In genomic region chr18:52236134-52236533, GRCh38 we compare ENCODE assay signal across 17 cellular contexts.
DNase-seq lines count a peak whose midpoint lies in the region; FAIRE-seq and TF ChIP-seq lines count a peak whose summit lies in the region.
"Had no signal": no experiment of that assay in that cellular context is flagged by ENCODE, and none has a peak within 500 bp of the region (broad histone marks: within the 10 kb centered on the region; RNA-seq: fewer than 3 reads in every experiment).

No MANE protein-coding gene starts in this region.

- H3K27me3 ChIP-seq in bronchial epithelial cell (ENCODE audit: control insufficient read depth, insufficient read depth, low read length) (no peaks in the 10 kb centered on the region), keratinocyte (ENCODE audit: control insufficient read depth, extremely low read depth, insufficient read depth, low read length) (no peaks in the 10 kb centered on the region), neuronal stem cell (ENCODE audit: control insufficient read depth in 3 of 3, insufficient read depth in 3 of 3, low read depth in 1 of 3, low read length in 3 of 3) (no peaks in the 10 kb centered on the region)

- no peak overlapping the region for H2BK120ac ChIP-seq in neuronal stem cell (ENCODE audit: low read depth, low read length)

- FAIRE-seq in bronchial epithelial cell (lab: Jason Lieb, UNC) (no peak), keratinocyte (lab: Jason Lieb, UNC) (no peak)
- FAIRE-seq: H1, K562 had no signal

- H3K9ac ChIP-seq in keratinocyte (ENCODE audit: control insufficient read depth, extremely low read depth, insufficient read depth, low read length): no peak overlapping the region
- H3K9ac ChIP-seq in neuronal stem cell (ENCODE audit: low read depth, low read length, poor library complexity): no peak overlapping the region

- H3K14ac ChIP-seq in neuronal stem cell (ENCODE audit: low read length): no peak overlapping the region

- TF ChIP-seq CTCF in AG04449 (IDR thresholded peaks at IDR 0.05; ENCODE audit: insufficient read depth, low read length, missing control alignments) (no peak), bronchial epithelial cell (IDR thresholded peaks at IDR 0.05; ENCODE audit: insufficient read depth, low read length, severe bottlenecking) (no peak), keratinocyte (optimal IDR thresholded peaks at IDR 0.05 in 1 of 3, IDR thresholded peaks at IDR 0.05 in 1 of 3, conservative IDR thresholded peaks at IDR 0.05 in 1 of 3; ENCODE audit: extremely low read depth in 1 of 3, insufficient read depth in 2 of 3, low read length in 3 of 3) (no peak)

- POLR2A ChIA-PET in AG04449 (lab: Yijun Ruan, JAX): no interaction called here

- no peaks in the 10 kb centered on the region for H3K79me1 ChIP-seq in neuronal stem cell (ENCODE audit: low read depth, low read length)

- peaks cover 15% of the 10 kb centered on the region for H3K4me1 ChIP-seq in keratinocyte (ENCODE audit: control insufficient read depth, extremely low read depth, insufficient read depth, low read length)
- H3K4me1 ChIP-seq in neuronal stem cell (ENCODE audit: control insufficient read depth in 2 of 2, insufficient read depth in 1 of 2, low read depth in 1 of 2, low read length in 2 of 2): no peaks in the 10 kb centered on the region

- H3K27ac ChIP-seq in keratinocyte (ENCODE audit: control insufficient read depth, insufficient read depth, low read length) (peak overlapping the region; percentile 84), neuronal stem cell (replicated peaks; ENCODE audit: low read length) (no peak overlapping the region)

- no peak overlapping the region for H3K18ac ChIP-seq in neuronal stem cell (ENCODE audit: low read length)

- H3K36me3 ChIP-seq in bronchial epithelial cell (ENCODE audit: control insufficient read depth, insufficient read depth, low read length) (no peaks in the 10 kb centered on the region), keratinocyte (ENCODE audit: control insufficient read depth in 2 of 2, extremely low read depth in 1 of 2, insufficient read depth in 2 of 2, low read length in 2 of 2) (no peaks in the 10 kb centered on the region), neuronal stem cell (replicated peaks in 1 of 2; ENCODE audit: control insufficient read depth in 2 of 2, insufficient read depth in 2 of 2, low read length in 2 of 2) (no peaks in the 10 kb centered on the region)

- no peak overlapping the region for H2BK15ac ChIP-seq in neuronal stem cell (ENCODE audit: low read length)

- no peak overlapping the region for H3K23ac ChIP-seq in neuronal stem cell (ENCODE audit: low read depth, low read length, poor library complexity)

- DNase-seq in AG04449 (ENCODE audit: low read depth, low spot score) (peak; percentile 14), NCI-H226 (peak; percentile 47), bronchial epithelial cell (ENCODE audit: low read depth) (peak; percentile 64), keratinocyte (ENCODE audit: low read depth, low spot score) (peak; percentile 26), neuronal stem cell (ENCODE audit: low spot score) (no peak), NOMO-1 (lab: John Stamatoyannopoulos, UW; ENCODE audit: unreplicated experiment in 2 of 2) (no peak), DMS114 treated with DMSO at 0.1 percent for 48 hours (lab: John Stamatoyannopoulos, UW; ENCODE audit: unreplicated experiment) (no peak), GOT3 (lab: John Stamatoyannopoulos, UW) (no peak)
- DNase-seq: Calu3; CD4-positive, CD25-positive, alpha-beta regulatory T cell; DND-41; GDM1; NCI-H1048; NCI-H146; NCI-H446 had no signal

- H4K91ac ChIP-seq in neuronal stem cell (ENCODE audit: low read depth, low read length, poor library complexity): no peak overlapping the region

- H2AK5ac ChIP-seq in neuronal stem cell (ENCODE audit: low read depth, low read length): no peak overlapping the region

- dilution Hi-C loops in keratinocyte (cut with MboI; ENCODE audit: extremely low pct_ligation_motif_present, low sequenced_read_pairs): no loop called here

- no peaks in the 10 kb centered on the region for H3K9me1 ChIP-seq in keratinocyte (ENCODE audit: control insufficient read depth, extremely low read depth, insufficient read depth, low read length)

- H2BK5ac ChIP-seq in neuronal stem cell (ENCODE audit: low read length): no peak overlapping the region

- no peak overlapping the region for H3K4me2 ChIP-seq in keratinocyte (ENCODE audit: control insufficient read depth, extremely low read depth, insufficient read depth, low read depth, low read length)
- H3K4me2 ChIP-seq in neuronal stem cell (ENCODE audit: insufficient read depth, low read length, poor library complexity, severe bottlenecking): no peak overlapping the region

- H4K20me1 ChIP-seq in keratinocyte (ENCODE audit: control insufficient read depth, extremely low read depth, insufficient read depth, low read length): no peaks in the 10 kb centered on the region

- WGBS in neuronal stem cell (ENCODE audit: extremely low coverage in 2 of 2, insufficient read length in 2 of 2, insufficient replicate concordance in 1 of 2), 2 donors: no CpG with 5 or more reads among the region's 1 CpG

- H3K9me3 ChIP-seq in keratinocyte (ENCODE audit: control insufficient read depth, low read depth, low read length) (no peaks in the 10 kb centered on the region), neuronal stem cell (replicated peaks in 1 of 2; ENCODE audit: control insufficient read depth in 2 of 2, insufficient read depth in 1 of 2, low read depth in 1 of 2, low read length in 2 of 2) (no peaks in the 10 kb centered on the region)

- CTCF ChIA-PET in AG04449 (lab: Yijun Ruan, JAX): interaction anchor here (1.3 kb wide), 1 partner anchor 33 kb away, joined by 3 read pairs; no protein-coding TSS in a partner anchor

- no peak overlapping the region for H3K4ac ChIP-seq in neuronal stem cell (ENCODE audit: low read length)

- H2AFZ ChIP-seq in keratinocyte (ENCODE audit: control insufficient read depth, low read length) (no peak overlapping the region), neuronal stem cell (ENCODE audit: low read length) (no peak overlapping the region)

- H4K8ac ChIP-seq in neuronal stem cell (ENCODE audit: low read depth, low read length): no peak overlapping the region

- no peak overlapping the region for H3K4me3 ChIP-seq in AG04449 (ENCODE audit: low read depth, low read length)
- no peak overlapping the region for H3K4me3 ChIP-seq in bronchial epithelial cell (ENCODE audit: low read depth, low read length)
- peak overlapping the region in 2 of 3 experiments; percentile 29 to 56 for H3K4me3 ChIP-seq in keratinocyte (ENCODE audit: control insufficient read depth in 2 of 3, extremely low read depth in 1 of 3, insufficient read depth in 2 of 3, low read depth in 1 of 3, low read length in 3 of 3)
- H3K4me3 ChIP-seq in neuronal stem cell (ENCODE audit: low read length in 2 of 2): no peak overlapping the region
- H3K4me3 ChIP-seq: K562 had no signal

- peaks cover 29% of the 10 kb centered on the region for H3K79me2 ChIP-seq in keratinocyte (ENCODE audit: control insufficient read depth, insufficient read depth, low read length)

- no peak overlapping the region for H2BK12ac ChIP-seq in neuronal stem cell (ENCODE audit: low read length)

Comparison
In these comparisons a context has a peak if more than half of its experiments do, and no peak if none do; other contexts are left out.
1. DNase-seq: peak in AG04449 (single experiment), NCI-H226 (single experiment), bronchial epithelial cell (single experiment) and keratinocyte (single experiment); none in neuronal stem cell (single experiment), NOMO-1 (0 of 2), DMS114 treated with DMSO at 0.1 percent for 48 hours (single experiment) and GOT3 (single experiment).
2. H3K4me3 ChIP-seq: peak in keratinocyte (2 of 3); none in AG04449 (single experiment), bronchial epithelial cell (single experiment) and neuronal stem cell (0 of 2).